Comparison of ENCODE assay signal across 37 cellular contexts in the genomic region with DNA sequence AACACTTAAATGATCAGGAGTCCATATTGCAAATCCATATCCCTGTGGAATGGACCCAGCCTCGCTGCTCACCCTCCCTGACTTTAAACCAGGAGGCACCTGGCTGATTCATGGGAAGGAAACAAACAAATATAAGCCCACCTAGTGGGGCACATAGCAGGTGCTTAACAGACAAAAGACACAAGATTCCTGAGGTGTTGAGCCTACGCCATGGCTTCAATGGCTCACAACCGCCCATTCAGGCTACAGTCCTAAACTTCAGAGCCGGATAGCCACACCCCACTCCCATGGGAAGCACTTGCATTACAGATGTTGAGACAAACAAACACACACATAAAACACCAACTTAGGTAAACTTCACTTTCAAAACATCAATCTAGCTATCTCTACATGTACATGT.
"Had no signal": no experiment of that assay in that cellular context is flagged by ENCODE, and none has a peak within 500 bp of the region (broad histone marks: within the 10 kb centered on the region; RNA-seq: fewer than 3 reads in every experiment).

No MANE protein-coding gene starts in this region.

- H3K4me3 ChIP-seq: ascending aorta, cardiac muscle cell had no signal

- H3K4me3 Mint-ChIP-seq: activated CD4-positive, alpha-beta memory T cell treated with anti-CD3 and anti-CD28 coated beads, Interleukin-2, amount 10 ng/mL, durations not matched to agents 7 days and 5 days; activated CD4-positive, alpha-beta T cell treated with anti-CD3 and anti-CD28 coated beads for 36 hours; activated CD4-positive, alpha-beta T cell treated with anti-CD3 and anti-CD28 coated beads, Interleukin-2, amount 10 ng/mL, durations not matched to agents 7 days and 5 days; activated CD8-positive, alpha-beta memory T cell treated with anti-CD3 and anti-CD28 coated beads, Interleukin-2, amount 10 ng/mL, durations not matched to agents 7 days and 5 days; activated CD8-positive, alpha-beta T cell treated with anti-CD3 and anti-CD28 coated beads, Interleukin-2, amount 10 ng/mL, durations not matched to agents 7 days and 5 days; activated naive CD4-positive, alpha-beta T cell treated with anti-CD3 and anti-CD28 coated beads, Interleukin-2, amount 10 ng/mL, durations not matched to agents 7 days and 5 days; activated naive CD4-positive, alpha-beta T cell treated with anti-CD3 and anti-CD28 coated beads, Interleukin-2, amount 50 U/mL, for 24 hours; activated naive CD8-positive, alpha-beta T cell; activated naive CD8-positive, alpha-beta T cell treated with anti-CD3 and anti-CD28 coated beads, Interleukin-2, amount 10 ng/mL, durations not matched to agents 7 days and 5 days; activated naive CD8-positive, alpha-beta T cell treated with anti-CD3 and anti-CD28 coated beads, Interleukin-2, amount 50 U/mL, for 24 hours; activated T-cell treated with anti-CD3 and anti-CD28 coated beads, Interleukin-2, amount 50 U/mL, for 24 hours; brain; central memory CD8-positive, alpha-beta T cell; T-helper 1 cell treated with Interleukin-12 subunit alpha and Interleukin-12 subunit beta and Interleukin-4 antibody, amounts not matched to agents 30 μg/mL and 1 μg/mL, for 36 hours; T-helper 2 cell treated with Interferon-gamma antibody and Interleukin-4, amounts not matched to agents 5 μg/mL and 100 μg/mL, for 36 hours had no signal

- H3K27ac ChIP-seq: ascending aorta, cardiac muscle cell, VCaP had no signal

- H3K36me3 ChIP-seq: ascending aorta, cardiac muscle cell had no signal

- H3K4me1 Mint-ChIP-seq: activated CD4-positive, alpha-beta memory T cell treated with anti-CD3 and anti-CD28 coated beads, Interleukin-2, amount 10 ng/mL, durations not matched to agents 7 days and 5 days; activated CD4-positive, alpha-beta T cell treated with anti-CD3 and anti-CD28 coated beads for 36 hours; activated CD4-positive, alpha-beta T cell treated with anti-CD3 and anti-CD28 coated beads, Interleukin-2, amount 10 ng/mL, durations not matched to agents 7 days and 5 days; activated CD8-positive, alpha-beta memory T cell treated with anti-CD3 and anti-CD28 coated beads, Interleukin-2, amount 10 ng/mL, durations not matched to agents 7 days and 5 days; activated naive CD4-positive, alpha-beta T cell treated with anti-CD3 and anti-CD28 coated beads, Interleukin-2, amount 10 ng/mL, durations not matched to agents 7 days and 5 days; activated naive CD4-positive, alpha-beta T cell treated with anti-CD3 and anti-CD28 coated beads, Interleukin-2, amount 50 U/mL, for 24 hours; activated naive CD8-positive, alpha-beta T cell treated with anti-CD3 and anti-CD28 coated beads, Interleukin-2, amount 10 ng/mL, durations not matched to agents 7 days and 5 days; activated naive CD8-positive, alpha-beta T cell treated with anti-CD3 and anti-CD28 coated beads, Interleukin-2, amount 50 U/mL, for 24 hours; central memory CD8-positive, alpha-beta T cell had no signal

- H3K9me3 ChIP-seq: ascending aorta had no signal

- H3K27me3 Mint-ChIP-seq: activated CD4-positive, alpha-beta memory T cell treated with anti-CD3 and anti-CD28 coated beads, Interleukin-2, amount 10 ng/mL, durations not matched to agents 7 days and 5 days; activated CD4-positive, alpha-beta T cell treated with anti-CD3 and anti-CD28 coated beads, Interleukin-2, amount 10 ng/mL, durations not matched to agents 7 days and 5 days; activated CD8-positive, alpha-beta memory T cell treated with anti-CD3 and anti-CD28 coated beads, Interleukin-2, amount 10 ng/mL, durations not matched to agents 7 days and 5 days; activated naive CD4-positive, alpha-beta T cell treated with anti-CD3 and anti-CD28 coated beads, Interleukin-2, amount 10 ng/mL, durations not matched to agents 7 days and 5 days; activated naive CD8-positive, alpha-beta T cell treated with anti-CD3 and anti-CD28 coated beads, Interleukin-2, amount 10 ng/mL, durations not matched to agents 7 days and 5 days; activated naive CD8-positive, alpha-beta T cell treated with anti-CD3 and anti-CD28 coated beads, Interleukin-2, amount 50 U/mL, for 24 hours; activated T-cell treated with anti-CD3 and anti-CD28 coated beads, Interleukin-2, amount 50 U/mL, for 24 hours; brain; central memory CD8-positive, alpha-beta T cell had no signal

- H3K4me1 ChIP-seq: ascending aorta had no signal

- H3K27ac Mint-ChIP-seq: activated CD4-positive, alpha-beta memory T cell treated with anti-CD3 and anti-CD28 coated beads, Interleukin-2, amount 10 ng/mL, durations not matched to agents 7 days and 5 days; activated CD4-positive, alpha-beta T cell treated with anti-CD3 and anti-CD28 coated beads for 36 hours; activated CD4-positive, alpha-beta T cell treated with anti-CD3 and anti-CD28 coated beads, Interleukin-2, amount 10 ng/mL, durations not matched to agents 7 days and 5 days; activated CD8-positive, alpha-beta memory T cell treated with anti-CD3 and anti-CD28 coated beads, Interleukin-2, amount 10 ng/mL, durations not matched to agents 7 days and 5 days; activated CD8-positive, alpha-beta T cell treated with anti-CD3 and anti-CD28 coated beads, Interleukin-2, amount 10 ng/mL, durations not matched to agents 7 days and 5 days; activated naive CD4-positive, alpha-beta T cell treated with anti-CD3 and anti-CD28 coated beads, Interleukin-2, amount 10 ng/mL, durations not matched to agents 7 days and 5 days; activated naive CD4-positive, alpha-beta T cell treated with anti-CD3 and anti-CD28 coated beads, Interleukin-2, amount 50 U/mL, for 24 hours; activated naive CD8-positive, alpha-beta T cell; activated naive CD8-positive, alpha-beta T cell treated with anti-CD3 and anti-CD28 coated beads, Interleukin-2, amount 10 ng/mL, durations not matched to agents 7 days and 5 days; activated naive CD8-positive, alpha-beta T cell treated with anti-CD3 and anti-CD28 coated beads, Interleukin-2, amount 50 U/mL, for 24 hours; activated T-cell treated with anti-CD3 and anti-CD28 coated beads, Interleukin-2, amount 50 U/mL, for 24 hours; activated T-helper 2 cell treated with anti-CD3 and anti-CD28 coated beads, Interferon-gamma antibody, Interleukin-2, Interleukin-4, amounts not matched to agents 10 μg/mL and 5 μg/mL and 100 μg/mL, durations not matched to agents 14 hours and 24 hours and 36 hours; brain; T-helper 1 cell treated with Interleukin-12 subunit alpha and Interleukin-12 subunit beta and Interleukin-4 antibody, amounts not matched to agents 30 μg/mL and 1 μg/mL, for 36 hours; T-helper 2 cell treated with Interferon-gamma antibody and Interleukin-4, amounts not matched to agents 5 μg/mL and 100 μg/mL, for 36 hours had no signal

- ATAC-seq: activated CD4-positive, alpha-beta T cell treated with anti-CD3 and anti-CD28 coated beads for 36 hours; activated CD4-positive, CD25-positive, alpha-beta regulatory T cell treated with anti-CD3 and anti-CD28 coated beads, Interleukin-2, amount 50 U/mL, for 24 hours; activated CD8-positive, alpha-beta memory T cell treated with anti-CD3 and anti-CD28 coated beads, Interleukin-2, amount 10 ng/mL, durations not matched to agents 7 days and 5 days; activated CD8-positive, alpha-beta T cell treated with anti-CD3 and anti-CD28 coated beads, Interleukin-2, amount 10 ng/mL, durations not matched to agents 7 days and 5 days; activated naive CD8-positive, alpha-beta T cell treated with anti-CD3 and anti-CD28 coated beads, Interleukin-2, amount 50 U/mL, for 24 hours had no signal

- H3K36me3 Mint-ChIP-seq: activated CD8-positive, alpha-beta memory T cell treated with anti-CD3 and anti-CD28 coated beads, Interleukin-2, amount 10 ng/mL, durations not matched to agents 7 days and 5 days; activated naive CD4-positive, alpha-beta T cell treated with anti-CD3 and anti-CD28 coated beads, Interleukin-2, amount 10 ng/mL, durations not matched to agents 7 days and 5 days; activated naive CD4-positive, alpha-beta T cell treated with anti-CD3 and anti-CD28 coated beads, Interleukin-2, amount 50 U/mL, for 24 hours; activated naive CD8-positive, alpha-beta T cell; activated naive CD8-positive, alpha-beta T cell treated with anti-CD3 and anti-CD28 coated beads, Interleukin-2, amount 10 ng/mL, durations not matched to agents 7 days and 5 days; brain had no signal

- H3K9me3 Mint-ChIP-seq: activated naive CD4-positive, alpha-beta T cell treated with anti-CD3 and anti-CD28 coated beads, Interleukin-2, amount 10 ng/mL, durations not matched to agents 7 days and 5 days had no signal

- H3K27me3 ChIP-seq: ascending aorta, cardiac muscle cell had no signal

- DNase-seq: activated CD4-positive, alpha-beta memory T cell treated with anti-CD3 and anti-CD28 coated beads, Interleukin-2, amount 10 ng/mL, durations not matched to agents 7 days and 5 days; activated CD4-positive, alpha-beta T cell treated with anti-CD3 and anti-CD28 coated beads for 1 hour; activated CD4-positive, alpha-beta T cell treated with anti-CD3 and anti-CD28 coated beads for 36 hours; activated CD4-positive, alpha-beta T cell treated with anti-CD3 and anti-CD28 coated beads for 48 hours; activated CD4-positive, alpha-beta T cell treated with anti-CD3 and anti-CD28 coated beads, Interleukin-2, amount 10 ng/mL, durations not matched to agents 7 days and 5 days; activated CD4-positive, alpha-beta T cell treated with anti-CD3 and anti-CD28 coated beads, Interleukin-2, amount 50 U/mL, for 48 hours; activated CD4-positive, CD25-positive, alpha-beta regulatory T cell; activated CD8-positive, alpha-beta memory T cell treated with anti-CD3 and anti-CD28 coated beads for 24 hours; activated CD8-positive, alpha-beta memory T cell treated with anti-CD3 and anti-CD28 coated beads, Interleukin-2, amount 10 ng/mL, durations not matched to agents 7 days and 5 days; activated CD8-positive, alpha-beta memory T cell treated with anti-CD3 and anti-CD28 coated beads, Interleukin-2, amount 50 U/mL, for 48 hours; activated CD8-positive, alpha-beta T cell treated with anti-CD3 and anti-CD28 coated beads, Interleukin-2, amount 10 ng/mL, durations not matched to agents 7 days and 5 days; activated effector memory CD4-positive, alpha-beta T cell treated with Interleukin-2 at 50 U/mL for 16 hours; activated gamma-delta T cell; activated naive CD4-positive, alpha-beta T cell treated with anti-CD3 and anti-CD28 coated beads, Interleukin-2, amount 10 ng/mL, durations not matched to agents 7 days and 5 days; activated naive CD4-positive, alpha-beta T cell treated with Interleukin-2 at 50 U/mL for 16 hours; activated naive CD8-positive, alpha-beta T cell treated with anti-CD3 and anti-CD28 coated beads, Interleukin-2, amount 10 ng/mL, durations not matched to agents 7 days and 5 days; activated naive CD8-positive, alpha-beta T cell treated with anti-CD3 and anti-CD28 coated beads, Interleukin-2, amount 50 U/mL, for 24 hours; activated T-cell treated with anti-CD3 and anti-CD28 coated beads, Interleukin-2, amount 50 U/mL, for 24 hours; activated T-cell treated with anti-CD3 and anti-CD28 coated beads, Interleukin-2, amount 50 U/mL, for 48 hours; amygdala; anterior cingulate cortex; caudate nucleus; cerebellar nuclear complex; T-helper 1 cell; T-helper 2 cell; T-helper 9 cell had no signal
